Comparison of ENCODE assay signal across 1 cellular context in the genomic region with DNA sequence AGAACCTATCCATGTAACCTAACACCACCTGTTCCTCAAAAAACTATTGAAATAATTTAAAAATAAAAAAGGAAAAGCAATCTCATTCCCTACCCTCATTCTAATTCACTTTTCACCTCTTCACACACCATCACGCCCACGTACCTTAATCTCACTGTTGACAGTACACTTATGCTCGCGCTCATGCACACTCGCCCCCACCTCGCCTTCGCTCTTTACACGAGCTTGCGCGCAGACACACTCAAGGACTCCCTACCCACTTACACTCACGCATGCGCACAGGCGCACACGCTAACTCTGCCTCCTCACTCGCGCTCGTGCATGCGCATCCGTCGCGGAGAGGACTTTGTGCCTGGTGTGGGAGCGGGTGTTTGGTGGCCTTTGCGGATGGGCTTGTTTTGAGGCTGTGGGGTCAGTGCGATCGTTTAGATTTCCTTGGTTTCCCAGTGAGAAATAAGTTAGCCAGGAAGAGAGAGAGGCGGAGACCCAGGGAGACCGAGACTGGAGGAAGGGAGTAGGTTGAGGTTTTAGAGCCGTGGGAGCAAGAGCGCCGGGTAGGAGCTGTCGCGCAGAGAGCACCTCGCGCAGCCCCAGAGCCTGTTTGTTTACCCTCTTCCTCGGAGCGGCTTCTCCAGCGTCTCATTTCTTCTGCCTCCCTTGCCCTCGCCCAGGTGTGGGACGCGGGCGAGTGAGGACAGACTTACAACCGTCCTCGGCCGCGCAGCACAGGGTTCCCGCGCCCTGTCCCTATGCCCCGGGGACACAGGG.
TF ChIP-seq lines count a peak whose summit lies in the region.

No MANE protein-coding gene starts in this region.

TF ChIP-seq in SK-N-SH, 30 proteins besides CTCF, POLR2A, EP300 and RAD21 (continued from another document):
- TF ChIP-seq PBX3 (IDR thresholded peaks at IDR 0.05): no peak
- peak; percentile 69 for TF ChIP-seq MXI1 (IDR thresholded peaks at IDR 0.05; ENCODE audit: low read depth, low read length)
- TF ChIP-seq RCOR1 (IDR thresholded peaks at IDR 0.05; ENCODE audit: low read length): 0 out of 2 replicates have a peak, but pooled peaks have one; percentile 19
- TF ChIP-seq NRF1 (IDR thresholded peaks at IDR 0.05; ENCODE audit: low read depth, low read length): peak; percentile 98
- TF ChIP-seq YY1 (IDR thresholded peaks at IDR 0.05; ENCODE audit: low read depth): no peak
- TF ChIP-seq, protein P1, sequence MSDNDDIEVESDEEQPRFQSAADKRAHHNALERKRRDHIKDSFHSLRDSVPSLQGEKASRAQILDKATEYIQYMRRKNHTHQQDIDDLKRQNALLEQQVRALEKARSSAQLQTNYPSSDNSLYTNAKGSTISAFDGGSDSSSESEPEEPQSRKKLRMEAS (IDR thresholded peaks at IDR 0.05; ENCODE audit: low read depth): peak; percentile 70
